ENCODE assay signal across 27 cellular contexts in genomic region chr21:28237661-28238060, GRCh38.
"Had no signal": no experiment of that assay in that cellular context is flagged by ENCODE, and none has a peak within 500 bp of the region (broad histone marks: within the 10 kb centered on the region; RNA-seq: fewer than 3 reads in every experiment).

No MANE protein-coding gene starts in this region.

- H3K9me3 ChIP-seq: psoas muscle, thoracic aorta, vagina had no signal

- DNase-seq: activated CD4-positive, alpha-beta T cell treated with anti-CD3 and anti-CD28 coated beads for 36 hours; activated CD4-positive, CD25-positive, alpha-beta regulatory T cell; activated CD8-positive, alpha-beta memory T cell treated with anti-CD3 and anti-CD28 coated beads, Interleukin-2, amount 50 U/mL, for 4 hours; activated effector memory CD4-positive, alpha-beta T cell treated with anti-CD3 and anti-CD28 coated beads, Interleukin-2, amount 50 U/mL, for 16 hours; activated naive CD4-positive, alpha-beta T cell treated with anti-CD3 and anti-CD28 coated beads, Interleukin-2, amount 10 ng/mL, durations not matched to agents 7 days and 5 days; activated naive CD8-positive, alpha-beta T cell treated with anti-CD3 and anti-CD28 coated beads, Interleukin-2, amount 10 ng/mL, durations not matched to agents 7 days and 5 days; activated T-cell treated with anti-CD3 and anti-CD28 coated beads, Interleukin-2, amount 50 U/mL, for 1 hour; brain microvascular endothelial cell; caudate nucleus; cortex of kidney; endodermal cell; foreskin keratinocyte; islet precursor cell; midbrain; naive thymus-derived CD8-positive, alpha-beta T cell; occipital lobe; psoas muscle; stimulated activated CD4-positive, alpha-beta T cell treated with anti-CD3 and anti-CD28 coated beads, Interleukin-4, amount 100 ng/mL, for 1 hour; stimulated activated naive CD8-positive, alpha-beta T cell treated with anti-CD3 and anti-CD28 coated beads, Interleukin-15, Interleukin-2, amounts not matched to agents 100 U/mL and 50 U/mL, for 24 hours; T-helper 1 cell had no signal

- H3K4me1 ChIP-seq: neural progenitor cell, parathyroid adenoma had no signal

- H3K9ac ChIP-seq: neural progenitor cell, parathyroid adenoma had no signal

- H3K4me2 ChIP-seq: hepatocyte, neural progenitor cell had no signal

- H2AFZ ChIP-seq: hepatocyte, neural progenitor cell, parathyroid adenoma had no signal

- H3K27ac ChIP-seq: brain microvascular endothelial cell, foreskin keratinocyte, hepatocyte, neural progenitor cell, parathyroid adenoma, psoas muscle, thoracic aorta, vagina had no signal

- ATAC-seq: activated CD4-positive, alpha-beta T cell treated with anti-CD3 and anti-CD28 coated beads for 36 hours; esophagus mucosa; foreskin keratinocyte; naive thymus-derived CD8-positive, alpha-beta T cell; stimulated activated naive CD8-positive, alpha-beta T cell treated with anti-CD3 and anti-CD28 coated beads, Interleukin-15, Interleukin-2, amounts not matched to agents 100 U/mL and 50 U/mL, for 24 hours had no signal

- FAIRE-seq: astrocyte had no signal

- H3K79me2 ChIP-seq: hepatocyte, parathyroid adenoma had no signal

- H3K36me3 ChIP-seq: brain microvascular endothelial cell, neural progenitor cell, thoracic aorta, vagina had no signal

- H3K27me3 ChIP-seq: brain microvascular endothelial cell, foreskin keratinocyte, hepatocyte, neural progenitor cell, vagina had no signal

- H3K4me3 ChIP-seq: hepatocyte, neural progenitor cell, psoas muscle, thoracic aorta, vagina had no signal
